ENCODE assay signal across 8 cellular contexts in the genomic region with DNA sequence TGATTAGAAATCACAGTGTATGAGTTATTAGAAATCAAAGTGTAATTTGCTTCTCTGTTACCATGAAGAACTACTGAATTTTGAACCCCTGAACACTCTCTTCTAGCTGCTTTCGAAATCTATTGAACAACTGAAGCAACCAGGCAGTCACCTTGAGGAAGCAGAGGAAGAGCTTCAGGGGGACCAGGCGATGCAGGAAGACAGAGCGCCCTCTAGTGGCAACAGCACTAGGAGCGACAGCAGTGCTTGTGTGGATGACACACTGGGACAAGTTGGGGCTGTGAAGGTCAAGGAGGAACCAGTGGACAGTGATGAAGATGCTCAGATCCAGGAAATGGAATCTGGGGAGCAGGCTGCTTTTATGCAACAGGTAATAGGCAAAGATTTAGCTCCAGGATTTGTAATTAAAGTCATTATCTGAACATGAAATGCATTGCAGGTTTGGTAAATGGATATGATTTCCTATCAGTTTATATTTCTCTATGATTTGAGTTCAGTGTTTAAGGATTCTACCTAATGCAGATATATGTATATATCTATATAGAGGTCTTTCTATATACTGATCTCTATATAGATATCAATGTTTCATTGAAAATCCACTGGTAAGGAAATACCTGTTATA.
DNase-seq lines count a peak whose midpoint lies in the region; ATAC-seq, FAIRE-seq and TF ChIP-seq lines count a peak whose summit lies in the region.

No MANE protein-coding gene starts in this region.

- 6% methylated on average over 4 of the region's 4 CpGs for WGBS in right lobe of liver (ENCODE audit: insufficient coverage, low coverage, low lambda C conversion rate, missing lambda C conversion rate)

- peaks cover 6% of the 10 kb centered on the region for H3K4me1 ChIP-seq in colonic mucosa
- no peaks in the 10 kb centered on the region for H3K4me1 ChIP-seq in right lobe of liver

- H3K9ac ChIP-seq in colonic mucosa (ENCODE audit: low read depth in 2 of 2, low read length in 2 of 2) = no peak overlapping the region

- TF ChIP-seq POLR2A in right lobe of liver (IDR thresholded peaks at IDR 0.05) = no peak

- peak; percentile 97 for FAIRE-seq in GM19239 (lab: Jason Lieb, UNC)

- DNase-seq in CD1c-positive myeloid dendritic cell (ENCODE audit: extremely low spot score) (peak; percentile 84), GM19239 (ENCODE audit: insufficient read length, low spot score) (peak; percentile 29), NCI-H446 treated with DMSO at 0.1 percent for 48 hours (lab: John Stamatoyannopoulos, UW) (peak; percentile 50), colonic mucosa (peak; percentile 77), right lobe of liver (peak; percentile 70 to 76 (median 75))
- peak; percentile 29 to 41 for DNase-seq in activated CD4-positive, alpha-beta T cell treated with anti-CD3 and anti-CD28 coated beads for 24 hours (ENCODE audit: low read depth in 2 of 2)
- peak; percentile 15 to 42 (median 27) for DNase-seq in stimulated activated CD4-positive, alpha-beta T cell treated with anti-CD3 and anti-CD28 coated beads, TNF-alpha, amount 100 ng/mL, for 48 hours (ENCODE audit: low read depth in 3 of 3)

- intact Hi-C loops in colonic mucosa (cut with DNase I) (loop anchor here (5.0 kb wide), 1 partner anchor 314 kb away; no protein-coding TSS in a partner anchor), right lobe of liver (cut with DNase I) (no loop called here)

- no peaks in the 10 kb centered on the region for H3K9me3 ChIP-seq in colonic mucosa
- no peaks in the 10 kb centered on the region for H3K9me3 ChIP-seq in right lobe of liver

- H3K27me3 ChIP-seq in colonic mucosa (no peaks in the 10 kb centered on the region), right lobe of liver (no peaks in the 10 kb centered on the region)

- peak; percentile 87 for TF ChIP-seq CTCF in colonic mucosa (IDR thresholded peaks at IDR 0.05)
- TF ChIP-seq CTCF in right lobe of liver (IDR thresholded peaks at IDR 0.05) = peak; percentile 48 to 91 (median 81)

- H3K27ac ChIP-seq in colonic mucosa (no peak overlapping the region), right lobe of liver (no peak overlapping the region)

- H3K4me3 ChIP-seq in colonic mucosa = no peak overlapping the region
- no peak overlapping the region for H3K4me3 ChIP-seq in right lobe of liver

- H3K36me3 ChIP-seq in colonic mucosa (no peaks in the 10 kb centered on the region), right lobe of liver (no peaks in the 10 kb centered on the region)

- ATAC-seq in HG03196 (IDR thresholded peaks at IDR 0.05; ENCODE audit: unreplicated experiment) (peak; percentile 97), right lobe of liver (peak; percentile 87 to 96 (median 92))

Comparison
In these comparisons a context has a peak if more than half of its experiments do, and no peak if none do; other contexts are left out.
1. DNase-seq: peak in every context shown above with its lines; median percentile 84 in CD1c-positive myeloid dendritic cell; 77 in colonic mucosa; 75 in right lobe of liver; 50 in NCI-H446 treated with DMSO at 0.1 percent for 48 hours; 35 in activated CD4-positive, alpha-beta T cell treated with anti-CD3 and anti-CD28 coated beads for 24 hours; 29 in GM19239; 27 in stimulated activated CD4-positive, alpha-beta T cell treated with anti-CD3 and anti-CD28 coated beads, TNF-alpha, amount 100 ng/mL, for 48 hours.